ENCODE assay signal across 20 cellular contexts in the genomic region with DNA sequence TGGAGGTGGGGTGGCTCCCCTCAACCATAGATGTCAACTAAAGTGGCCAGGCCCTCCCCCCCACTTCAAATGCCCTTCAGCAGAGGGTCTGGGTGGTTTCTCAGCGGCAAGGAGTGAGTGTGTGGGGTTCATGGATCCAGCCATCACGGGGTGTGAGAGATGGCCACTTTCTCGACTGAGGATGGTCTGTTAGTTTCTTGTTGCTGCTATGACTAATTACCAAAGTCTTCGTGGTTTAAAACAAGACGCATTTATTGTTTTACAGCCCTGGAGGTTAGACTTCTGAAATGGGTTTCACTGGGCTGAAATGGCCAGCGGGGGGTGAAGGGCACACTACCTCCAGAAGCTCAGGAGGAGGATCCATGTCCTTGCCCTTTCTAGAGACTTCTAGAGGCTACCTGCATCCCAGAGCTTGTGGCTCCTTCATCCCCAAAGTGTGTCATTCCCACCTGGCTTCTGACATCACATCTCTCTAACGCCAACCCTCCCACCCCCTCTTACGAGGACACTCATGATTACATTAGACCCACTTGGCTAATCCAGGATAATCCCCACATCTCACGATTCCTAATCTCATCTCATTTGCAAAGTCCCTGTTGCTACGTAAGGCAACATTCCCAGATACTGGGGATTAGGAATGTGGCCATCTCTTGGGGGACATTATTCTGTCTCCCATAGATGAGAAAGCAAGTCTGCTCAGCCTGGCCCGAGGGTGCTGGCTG. TPM values are rescaled to one million over a fixed set of nuclear protein-coding genes. Genes with fewer than 3 reads are reported as not detected.
DNase-seq lines count a peak whose midpoint lies in the region; ATAC-seq and TF ChIP-seq lines count a peak whose summit lies in the region.
"Had no signal": no experiment of that assay in that cellular context is flagged by ENCODE, and none has a peak within 500 bp of the region (broad histone marks: within the 10 kb centered on the region; RNA-seq: fewer than 3 reads in every experiment).

No MANE protein-coding gene starts in this region.

- 83 to 91% methylated on average over 6 to 9 of the region's 11 CpGs for WGBS in gastroesophageal sphincter (ENCODE audit: low coverage in 1 of 2), 2 donors

- H2AFZ ChIP-seq in neural progenitor cell (replicated peaks): no peak overlapping the region
- H2AFZ ChIP-seq: parathyroid adenoma had no signal

- H3K27ac ChIP-seq in WERI-Rb-1 (no peak overlapping the region), neural progenitor cell (no peak overlapping the region), gastroesophageal sphincter (no peak overlapping the region)
- H3K27ac ChIP-seq: parathyroid adenoma, Peyer's patch, thyroid gland had no signal

- peaks cover 7% of the 10 kb centered on the region for H3F3A ChIP-seq in neural progenitor cell (ENCODE audit: low read depth)

- peaks cover 70% of the 10 kb centered on the region for H4K20me1 ChIP-seq in neural progenitor cell (ENCODE audit: low read depth)

- no peak for TF ChIP-seq POLR2A in GM18505 (IDR thresholded peaks at IDR 0.05; ENCODE audit: borderline replicate concordance, extremely low read depth, insufficient read depth, insufficient read length)
- TF ChIP-seq POLR2A in gastroesophageal sphincter (IDR thresholded peaks at IDR 0.05): no peak

- H3K4me3 Mint-ChIP-seq in neural progenitor cell: no peak overlapping the region
- H3K4me3 Mint-ChIP-seq: H9, IgD-negative memory B cell had no signal

- H3K27me3 Mint-ChIP-seq in neural progenitor cell (ENCODE audit: insufficient read depth, low read depth): peaks cover 2% of the 10 kb centered on the region
- H3K27me3 Mint-ChIP-seq: IgD-negative memory B cell had no signal

- DNase-seq in GM13976 (ENCODE audit: low spot score) (peak; percentile 63), WERI-Rb-1 (peak; percentile 84), neural progenitor cell (ENCODE audit: low spot score) (peak; percentile 45), activated gamma-delta T cell (lab: John Stamatoyannopoulos, UW) (no peak), NCI-H2171 treated with DMSO at 0.1 percent for 48 hours (lab: John Stamatoyannopoulos, UW) (no peak)
- DNase-seq: activated CD4-positive, alpha-beta T cell treated with anti-CD3 and anti-CD28 coated beads, Interleukin-2, amount 50 U/mL, for 4 hours; caudate nucleus; GDM1; H9; MV-4-11; NCI-H2107; NCI-H748 treated with DMSO at 0.1 percent for 48 hours; Peyer's patch; stimulated activated CD4-positive, alpha-beta T cell treated with anti-CD3 and anti-CD28 coated beads, Interleukin-4, amount 100 ng/mL, for 4 hours; thyroid gland had no signal

- peak overlapping the region; percentile 83 for H3K27ac Mint-ChIP-seq in neural progenitor cell
- H3K27ac Mint-ChIP-seq: H9, IgD-negative memory B cell had no signal

- in situ Hi-C loops in GM13976 (cut with MboI; ENCODE audit: low sequenced_read_pairs, unreplicated experiment): no loop called here

- no peak overlapping the region for H3K9ac ChIP-seq in neural progenitor cell
- H3K9ac ChIP-seq: parathyroid adenoma had no signal

- H3K79me2 ChIP-seq in neural progenitor cell (ENCODE audit: low read depth): peaks cover 10% of the 10 kb centered on the region
- H3K79me2 ChIP-seq: parathyroid adenoma had no signal

- H3K9me3 Mint-ChIP-seq in neural progenitor cell: no peaks in the 10 kb centered on the region
- H3K9me3 Mint-ChIP-seq: H9, IgD-negative memory B cell had no signal

- no peak for TF ChIP-seq CTCF in GM13976 (IDR thresholded peaks at IDR 0.05; ENCODE audit: borderline replicate concordance, control extremely low read depth, extremely low read depth, insufficient read depth, missing control alignments)
- no peak for TF ChIP-seq CTCF in WERI-Rb-1 (IDR thresholded peaks at IDR 0.05; ENCODE audit: low read depth, low read length)
- TF ChIP-seq CTCF in neural progenitor cell (IDR thresholded peaks at IDR 0.05): no peak
- TF ChIP-seq CTCF in gastroesophageal sphincter (IDR thresholded peaks at IDR 0.05): no peak

- H3K27me3 ChIP-seq in WERI-Rb-1 (ENCODE audit: insufficient read depth, low read depth, severe bottlenecking) (no peaks in the 10 kb centered on the region), neural progenitor cell (no peaks in the 10 kb centered on the region), gastroesophageal sphincter (peaks cover 6% of the 10 kb centered on the region)
- H3K27me3 ChIP-seq: Peyer's patch, thyroid gland had no signal

- H3K9me3 ChIP-seq in WERI-Rb-1 (ENCODE audit: severe bottlenecking) (no peaks in the 10 kb centered on the region), neural progenitor cell (ENCODE audit: low read depth) (no peaks in the 10 kb centered on the region), gastroesophageal sphincter (no peaks in the 10 kb centered on the region)
- H3K9me3 ChIP-seq: Peyer's patch, thyroid gland had no signal

- peaks cover 13% of the 10 kb centered on the region for H3K4me1 Mint-ChIP-seq in neural progenitor cell
- H3K4me1 Mint-ChIP-seq: IgD-negative memory B cell had no signal

- no peak overlapping the region for H3K4me2 ChIP-seq in neural progenitor cell

- no peak overlapping the region for H3K4me3 ChIP-seq in WERI-Rb-1 (ENCODE audit: low read depth, low read length)
- no peak overlapping the region for H3K4me3 ChIP-seq in neural progenitor cell
- no peak overlapping the region for H3K4me3 ChIP-seq in gastroesophageal sphincter
- H3K4me3 ChIP-seq: Peyer's patch, thyroid gland had no signal

- no peaks in the 10 kb centered on the region for H3K36me3 Mint-ChIP-seq in neural progenitor cell
- H3K36me3 Mint-ChIP-seq: IgD-negative memory B cell had no signal

- peaks cover 7% of the 10 kb centered on the region for H3K4me1 ChIP-seq in neural progenitor cell
- H3K4me1 ChIP-seq in gastroesophageal sphincter: no peaks in the 10 kb centered on the region
- H3K4me1 ChIP-seq: parathyroid adenoma, Peyer's patch, thyroid gland had no signal

- ATAC-seq in GM21529 (IDR thresholded peaks at IDR 0.05; ENCODE audit: unreplicated experiment) (peak; percentile 62), GM18505 (IDR thresholded peaks at IDR 0.05; ENCODE audit: unreplicated experiment) (no peak), gastroesophageal sphincter (no peak)

- no peak for TF ChIP-seq EP300 in gastroesophageal sphincter (IDR thresholded peaks at IDR 0.05)

- no peaks in the 10 kb centered on the region for H3K36me3 ChIP-seq in WERI-Rb-1
- H3K36me3 ChIP-seq in neural progenitor cell: no peaks in the 10 kb centered on the region
- H3K36me3 ChIP-seq in gastroesophageal sphincter: no peaks in the 10 kb centered on the region
- H3K36me3 ChIP-seq: Peyer's patch, thyroid gland had no signal

RNA-seq across cellular contexts. Expression of a gene that starts 53.0 kb away (rescaled TPM):
- total RNA-seq in neural progenitor cell (ENCODE audit: low replicate concordance) (38.3 and 80.2 TPM in 2 replicates), gastroesophageal sphincter (1 to 10 TPM; 2.0 to 5.9 (median 2.6) TPM)

Comparison
In these comparisons a context has a peak if more than half of its experiments do, and no peak if none do; other contexts are left out.
1. DNase-seq: peak in GM13976 (single experiment), WERI-Rb-1 (single experiment) and neural progenitor cell (single experiment); none in activated gamma-delta T cell (single experiment) and NCI-H2171 treated with DMSO at 0.1 percent for 48 hours (single experiment).